In the genomic region with DNA sequence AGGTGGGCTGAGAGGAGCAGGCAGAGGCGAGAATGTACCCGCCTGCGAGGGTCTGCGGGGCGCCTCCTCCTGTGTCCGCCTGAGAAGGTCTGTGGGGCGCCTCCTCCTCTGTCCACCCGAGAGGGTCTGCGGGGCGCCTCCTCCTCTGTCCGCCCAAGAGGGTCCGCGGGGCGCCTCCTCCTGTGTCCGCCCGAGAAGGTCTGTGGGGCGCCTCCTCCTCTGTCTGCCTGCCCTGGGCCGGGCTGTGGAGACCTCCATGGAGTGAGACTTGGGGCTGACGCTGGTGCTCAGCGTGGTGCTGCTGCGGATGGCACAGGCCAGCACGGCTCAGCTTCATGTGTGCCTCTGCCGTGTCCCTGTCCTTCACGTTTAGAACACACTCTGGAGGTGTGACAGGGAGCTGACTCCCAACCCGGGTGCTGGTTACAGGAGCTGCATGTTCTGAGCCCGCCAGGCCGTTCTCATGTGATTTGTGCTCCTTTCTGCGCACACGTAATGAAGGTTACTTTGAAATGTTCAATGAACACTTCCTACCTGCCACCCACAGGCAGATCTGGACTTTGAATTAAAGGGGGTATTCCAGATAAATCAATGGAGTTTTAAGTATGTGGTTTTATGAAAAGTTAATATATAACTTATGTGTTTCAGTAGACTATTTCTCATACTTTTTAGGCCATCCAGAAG, we compare ENCODE assay signal across 21 cellular contexts.
"Had no signal": no experiment of that assay in that cellular context is flagged by ENCODE, and none has a peak within 500 bp of the region (broad histone marks: within the 10 kb centered on the region; RNA-seq: fewer than 3 reads in every experiment).

No MANE protein-coding gene starts in this region.

- H3K9ac ChIP-seq: parathyroid adenoma had no signal

- FAIRE-seq: colon, islet of Langerhans, small intestine had no signal

- H3K4me3 ChIP-seq: ascending aorta, gastroesophageal sphincter, heart left ventricle, stomach, transverse colon, vagina had no signal

- H3K27me3 ChIP-seq: ascending aorta, gastroesophageal sphincter, heart left ventricle, stomach, transverse colon, vagina had no signal

- H3K9me3 Mint-ChIP-seq: activated naive CD4-positive, alpha-beta T cell treated with anti-CD3 and anti-CD28 coated beads, Interleukin-2, amount 50 U/mL, for 72 hours; activated T-helper 17 cell treated with anti-CD3 and anti-CD28 coated beads, Interleukin-2, amount 50 U/mL, for 72 hours; mesothelial cell of epicardium; natural killer cell treated with Interleukin-12 subunit alpha and Interleukin-12 subunit beta and Interleukin-15 and Interleukin-18, amount 100 ng/mL, for 72 hours; stimulated activated effector memory CD8-positive, alpha-beta T cell treated with anti-CD3 and anti-CD28 coated beads, Interleukin-12 subunit alpha, Interleukin-12 subunit beta, amount 100 ng/mL, for 72 hours had no signal

- H3K27ac ChIP-seq: ascending aorta, heart left ventricle, parathyroid adenoma, stomach, transverse colon, vagina had no signal

- ATAC-seq: activated naive CD4-positive, alpha-beta T cell treated with anti-CD3 and anti-CD28 coated beads, Interleukin-2, amount 50 U/mL, for 72 hours; activated T-helper 17 cell treated with anti-CD3 and anti-CD28 coated beads, Interleukin-2, amount 50 U/mL, for 72 hours; gastroesophageal sphincter; sciatic nerve; stimulated activated effector memory CD8-positive, alpha-beta T cell treated with anti-CD3 and anti-CD28 coated beads, Interleukin-12 subunit alpha, Interleukin-12 subunit beta, amount 100 ng/mL, for 72 hours had no signal

- H3K27me3 Mint-ChIP-seq: activated T-helper 17 cell treated with anti-CD3 and anti-CD28 coated beads, Interleukin-2, amount 50 U/mL, for 72 hours; natural killer cell treated with Interleukin-12 subunit alpha and Interleukin-12 subunit beta and Interleukin-15 and Interleukin-18, amount 100 ng/mL, for 72 hours had no signal

- H3K4me3 Mint-ChIP-seq: activated T-helper 17 cell treated with anti-CD3 and anti-CD28 coated beads, Interleukin-2, amount 50 U/mL, for 72 hours; mesothelial cell of epicardium; natural killer cell treated with Interleukin-12 subunit alpha and Interleukin-12 subunit beta and Interleukin-15 and Interleukin-18, amount 100 ng/mL, for 72 hours; stimulated activated effector memory CD8-positive, alpha-beta T cell treated with anti-CD3 and anti-CD28 coated beads, Interleukin-12 subunit alpha, Interleukin-12 subunit beta, amount 100 ng/mL, for 72 hours had no signal

- H3K9me3 ChIP-seq: ascending aorta, gastroesophageal sphincter, heart left ventricle, stomach, transverse colon, vagina had no signal

- H3K27ac Mint-ChIP-seq: activated T-helper 17 cell treated with anti-CD3 and anti-CD28 coated beads, Interleukin-2, amount 50 U/mL, for 72 hours; mesothelial cell of epicardium; natural killer cell treated with Interleukin-12 subunit alpha and Interleukin-12 subunit beta and Interleukin-15 and Interleukin-18, amount 100 ng/mL, for 72 hours; stimulated activated effector memory CD8-positive, alpha-beta T cell treated with anti-CD3 and anti-CD28 coated beads, Interleukin-12 subunit alpha, Interleukin-12 subunit beta, amount 100 ng/mL, for 72 hours had no signal

- H3K4me1 Mint-ChIP-seq: activated T-helper 17 cell treated with anti-CD3 and anti-CD28 coated beads, Interleukin-2, amount 50 U/mL, for 72 hours had no signal

- DNase-seq: activated T-cell treated with anti-CD3 and anti-CD28 coated beads, Interleukin-2, amount 50 U/mL, for 1 hour; central memory CD4-positive, alpha-beta T cell; left colon; small intestine; stimulated activated CD4-positive, alpha-beta T cell treated with anti-CD3 and anti-CD28 coated beads, Interleukin-2, amount 100 ng/mL, for 24 hours; stomach; T-helper 9 cell; transverse colon had no signal

- H2AFZ ChIP-seq: parathyroid adenoma had no signal

- H3K4me1 ChIP-seq: ascending aorta, parathyroid adenoma, transverse colon, vagina had no signal
